In the genomic region with DNA sequence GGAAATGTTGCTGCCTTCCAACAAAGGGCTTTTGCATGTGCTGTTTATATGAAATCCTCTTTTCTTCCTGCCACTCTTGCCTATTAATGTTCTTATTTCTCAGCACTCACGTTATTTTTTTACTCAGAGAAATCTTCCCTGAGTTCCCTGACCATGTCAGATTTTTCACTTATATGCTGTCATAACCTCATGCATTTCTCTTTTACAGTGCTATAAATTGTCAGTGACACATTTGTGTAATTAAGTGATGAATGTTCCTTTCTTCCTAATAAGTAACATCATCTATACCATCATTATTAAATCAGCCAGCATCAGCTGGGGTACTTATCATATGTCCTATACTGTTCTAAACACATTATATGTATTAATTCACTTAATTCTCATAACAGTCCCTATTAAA, we compare ENCODE assay signal across 3 cellular contexts.
"Had no signal": no experiment of that assay in that cellular context is flagged by ENCODE, and none has a peak within 500 bp of the region (broad histone marks: within the 10 kb centered on the region; RNA-seq: fewer than 3 reads in every experiment).

No MANE protein-coding gene starts in this region.

- DNase-seq: GDM1, GF-D8 had no signal

- H3K4me3 ChIP-seq: GM12878 had no signal
